ENCODE assay signal across 9 cellular contexts in the genomic region with DNA sequence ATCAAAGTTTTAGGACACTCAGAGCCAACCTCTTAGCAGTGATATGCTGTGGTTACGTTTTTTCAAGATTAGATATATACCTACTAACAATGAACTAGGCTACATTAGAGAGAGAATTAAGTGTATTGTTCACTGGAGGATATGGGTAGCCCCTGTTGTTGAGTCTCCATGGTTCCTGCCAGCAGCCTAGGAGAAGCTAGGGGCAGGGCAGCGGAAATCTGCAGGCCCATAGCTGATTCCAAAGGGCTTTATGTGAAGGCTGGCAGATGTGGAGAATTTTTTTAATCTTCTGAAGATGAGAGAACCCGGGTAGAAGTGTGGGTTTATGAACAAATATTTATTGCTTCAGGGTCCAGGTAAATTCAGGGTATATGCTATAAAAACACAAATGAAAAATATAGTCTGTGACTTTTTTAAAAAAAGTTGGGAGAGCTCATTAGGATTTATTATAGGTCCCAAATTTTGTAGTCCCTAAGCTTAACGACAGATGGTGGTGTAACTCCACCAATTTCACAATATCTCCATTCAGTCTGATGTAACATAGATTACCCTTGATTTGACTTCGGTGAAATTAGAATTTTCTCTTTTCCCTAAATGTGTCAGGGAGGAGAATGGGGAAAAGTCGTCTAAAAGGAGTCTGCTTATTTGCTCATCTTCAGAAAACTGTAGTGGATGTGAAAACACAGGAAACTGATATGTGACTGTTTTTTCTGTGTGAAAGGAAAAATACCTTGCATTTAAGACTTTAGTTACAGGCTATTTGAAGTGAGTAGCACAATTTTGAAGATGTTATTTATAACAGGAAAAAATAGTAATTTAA.
DNase-seq lines count a peak whose midpoint lies in the region; ATAC-seq, FAIRE-seq and TF ChIP-seq lines count a peak whose summit lies in the region.
"Had no signal": no experiment of that assay in that cellular context is flagged by ENCODE, and none has a peak within 500 bp of the region (broad histone marks: within the 10 kb centered on the region; RNA-seq: fewer than 3 reads in every experiment).

No MANE protein-coding gene starts in this region.

- H3K36me3 Mint-ChIP-seq in IgD-negative memory B cell, result peaks cover 3% of the 10 kb centered on the region
- H3K36me3 Mint-ChIP-seq: T-cell had no signal

- 21 to 22% methylated on average over 6 of the region's 6 CpGs for WGBS in pancreas, 2 donors

- TF ChIP-seq CTCF in pancreas (IDR thresholded peaks at IDR 0.05), result peak in 3 of 4 donors; percentile 29 to 49 (median 39)

- DNase-seq in DMS114 treated with DMSO at 0.1 percent for 48 hours (lab: John Stamatoyannopoulos, UW; ENCODE audit: unreplicated experiment) (peak; percentile 39), RPMI7951 (ENCODE audit: low read depth) (peak; percentile 38), pancreas (peak in 1 of 6 donors; percentile 18)
- DNase-seq in stimulated activated CD4-positive, alpha-beta T cell treated with anti-CD3 and anti-CD28 coated beads, Interleukin-12 subunit alpha, Interleukin-12 subunit beta, amount 100 ng/mL, for 4 hours, result no peak

- H3K27ac ChIP-seq in pancreas, result no peak overlapping the region

- peaks cover 0 to 8% (median 0%) of the 10 kb centered on the region in 4 donors for H3K27me3 ChIP-seq in pancreas

- no peaks in the 10 kb centered on the region for H3K9me3 ChIP-seq in pancreas

- peak; percentile 33 for ATAC-seq in esophagus mucosa
- peak in 3 of 4 donors; percentile 9 to 39 (median 17) for ATAC-seq in pancreas
- no peak for ATAC-seq in GM18870 (IDR thresholded peaks at IDR 0.05; ENCODE audit: unreplicated experiment)
- no peak for ATAC-seq in HG03457 (IDR thresholded peaks at IDR 0.05; ENCODE audit: unreplicated experiment)
- ATAC-seq: T-cell had no signal

- intact Hi-C loops in pancreas (cut with DNase I), result loop anchor here in 1 of 3 donors (10.0 kb wide), 1 partner anchor 323 kb away; no protein-coding TSS in a partner anchor

- H3K36me3 ChIP-seq in pancreas, result no peaks in the 10 kb centered on the region

- peak; percentile 90 for FAIRE-seq in pancreas (lab: Jason Lieb, UNC)

- peak overlapping the region in 2 of 4 donors; percentile 31 to 45 for H3K4me3 ChIP-seq in pancreas

- H3K27ac Mint-ChIP-seq in IgD-negative memory B cell, result peak overlapping the region; percentile 5 to 31 (median 18)
- H3K27ac Mint-ChIP-seq: T-cell had no signal

- H3K4me1 ChIP-seq in pancreas, result peaks cover 5 to 14% (median 11%) of the 10 kb centered on the region in 3 donors

- peaks cover 18 to 38% (median 21%) of the 10 kb centered on the region in 3 donors for H3K4me1 Mint-ChIP-seq in IgD-negative memory B cell

- H3K4me3 Mint-ChIP-seq in IgD-negative memory B cell, result peak overlapping the region in 2 of 4 donors; percentile 43 to 47

- peaks cover 46% of the 10 kb centered on the region for H3K27me3 Mint-ChIP-seq in IgD-negative memory B cell

- H3K9me3 Mint-ChIP-seq in IgD-negative memory B cell, result peaks cover 0 to 4% (median 0%) of the 10 kb centered on the region in 3 donors
- H3K9me3 Mint-ChIP-seq: T-cell had no signal

Comparison
In these comparisons a context has a peak if more than half of its experiments do, and no peak if none do; other contexts are left out.
1. ATAC-seq: peak in esophagus mucosa (single experiment) and pancreas (3 of 4); none in GM18870 (single experiment) and HG03457 (single experiment).